14 cellular contexts compared by ENCODE assay signal in the genomic region with DNA sequence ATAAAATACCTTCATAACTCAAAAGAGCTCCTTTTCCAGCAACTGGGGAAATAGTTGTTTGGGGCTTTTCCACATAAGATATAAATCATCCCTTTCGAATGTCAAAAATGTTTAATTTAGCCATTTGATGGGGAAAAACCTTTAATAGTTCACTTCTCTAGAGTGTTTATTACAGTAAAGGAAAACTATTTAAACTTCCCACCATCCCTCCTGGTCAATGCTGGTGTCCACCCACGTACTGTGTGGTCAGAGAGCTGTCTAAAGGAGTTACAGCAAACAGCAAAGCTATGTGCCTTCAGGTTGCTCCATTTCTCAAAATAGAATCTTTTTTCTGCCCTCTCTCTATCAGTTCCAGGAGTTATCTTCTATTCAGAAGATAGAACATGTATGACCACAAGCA. TPM values are rescaled to one million over a fixed set of nuclear protein-coding genes. Genes with fewer than 3 reads are reported as not detected.
DNase-seq lines count a peak whose midpoint lies in the region; ATAC-seq and TF ChIP-seq lines count a peak whose summit lies in the region.
"Had no signal": no experiment of that assay in that cellular context is flagged by ENCODE, and none has a peak within 500 bp of the region (broad histone marks: within the 10 kb centered on the region; RNA-seq: fewer than 3 reads in every experiment).

No MANE protein-coding gene starts in this region.

- CTCF ChIA-PET in CD8-positive, alpha-beta memory T cell (lab: Charles Lee) = no interaction called here

- no peak for TF ChIP-seq CTCF in neural progenitor cell (IDR thresholded peaks at IDR 0.05)

- H2AFZ ChIP-seq in neural progenitor cell (replicated peaks) = no peak overlapping the region

- H3K36me3 Mint-ChIP-seq in CD8-positive, alpha-beta memory T cell = peaks cover 0 to 20% (median 0%) of the 10 kb centered on the region in 3 donors
- H3K36me3 Mint-ChIP-seq in dendritic cell treated with granulocyte-macrophage colony-stimulating factor and Interleukin-4, amounts not matched to agents 40 ng/mL and 50 ng/mL, for 4 days (ENCODE audit: low read depth) = peaks cover 16% of the 10 kb centered on the region
- peaks cover 43% of the 10 kb centered on the region for H3K36me3 Mint-ChIP-seq in neural progenitor cell

- no peaks in the 10 kb centered on the region for H3K27me3 ChIP-seq in CD8-positive, alpha-beta memory T cell (ENCODE audit: insufficient read depth, low read length, poor library complexity, severe bottlenecking)
- no peaks in the 10 kb centered on the region for H3K27me3 ChIP-seq in neural progenitor cell

- H3K4me3 Mint-ChIP-seq in CD8-positive, alpha-beta memory T cell = peak overlapping the region in 3 of 7 donors; percentile 8 to 52 (median 28)
- no peak overlapping the region for H3K4me3 Mint-ChIP-seq in dendritic cell treated with granulocyte-macrophage colony-stimulating factor and Interleukin-4, amounts not matched to agents 40 ng/mL and 50 ng/mL, for 4 days
- no peak overlapping the region for H3K4me3 Mint-ChIP-seq in neural progenitor cell
- H3K4me3 Mint-ChIP-seq: activated CD4-positive, alpha-beta memory T cell treated with anti-CD3 and anti-CD28 coated beads, Interleukin-2, amount 10 ng/mL, durations not matched to agents 7 days and 5 days had no signal

- H3K4me1 Mint-ChIP-seq in CD8-positive, alpha-beta memory T cell = peaks cover 85 to 95% (median 94%) of the 10 kb centered on the region in 3 donors
- H3K4me1 Mint-ChIP-seq in dendritic cell treated with granulocyte-macrophage colony-stimulating factor and Interleukin-4, amounts not matched to agents 40 ng/mL and 50 ng/mL, for 4 days (ENCODE audit: low read depth) = peaks cover 78% of the 10 kb centered on the region
- peaks cover 11% of the 10 kb centered on the region for H3K4me1 Mint-ChIP-seq in neural progenitor cell

- H3K9me3 Mint-ChIP-seq in CD8-positive, alpha-beta memory T cell = no peaks in the 10 kb centered on the region
- no peaks in the 10 kb centered on the region for H3K9me3 Mint-ChIP-seq in dendritic cell treated with granulocyte-macrophage colony-stimulating factor and Interleukin-4, amounts not matched to agents 40 ng/mL and 50 ng/mL, for 4 days
- H3K9me3 Mint-ChIP-seq in neural progenitor cell = peaks cover 10% of the 10 kb centered on the region
- H3K9me3 Mint-ChIP-seq: activated CD4-positive, alpha-beta memory T cell treated with anti-CD3 and anti-CD28 coated beads, Interleukin-2, amount 10 ng/mL, durations not matched to agents 7 days and 5 days had no signal

- H3K4me3 ChIP-seq in CD8-positive, alpha-beta memory T cell (ENCODE audit: low read length) = no peak overlapping the region
- H3K4me3 ChIP-seq in neural progenitor cell = no peak overlapping the region
- H3K4me3 ChIP-seq: lung, skin epidermis had no signal

- H4K20me1 ChIP-seq in neural progenitor cell (ENCODE audit: low read depth) = peaks cover 100% of the 10 kb centered on the region

- no peak overlapping the region for H3K9ac ChIP-seq in neural progenitor cell

- DNase-seq in CD8-positive, alpha-beta memory T cell = no peak
- DNase-seq in LHCN-M2 (ENCODE audit: low read depth) (peak; percentile 50), neural progenitor cell (ENCODE audit: low spot score) (no peak)
- DNase-seq: activated CD4-positive, alpha-beta memory T cell treated with anti-CD3 and anti-CD28 coated beads, Interleukin-2, amount 10 ng/mL, durations not matched to agents 7 days and 5 days; aorta; DMS153; NCI-H69 had no signal

- H3F3A ChIP-seq in neural progenitor cell (ENCODE audit: low read depth) = peaks cover 4% of the 10 kb centered on the region

- peaks cover 100% of the 10 kb centered on the region for H3K79me2 ChIP-seq in neural progenitor cell (ENCODE audit: low read depth)

- intact Hi-C loops in dendritic cell treated with granulocyte-macrophage colony-stimulating factor and Interleukin-4, amounts not matched to agents 40 ng/mL and 50 ng/mL, for 4 days (cut with micrococcal nuclease) = no loop called here

- H3K9me3 ChIP-seq in CD8-positive, alpha-beta memory T cell (ENCODE audit: low read length) = no peaks in the 10 kb centered on the region
- H3K9me3 ChIP-seq in neural progenitor cell (ENCODE audit: low read depth) = no peaks in the 10 kb centered on the region

- peak overlapping the region in 7 of 8 donors; percentile 3 to 82 (median 37) for H3K27ac Mint-ChIP-seq in CD8-positive, alpha-beta memory T cell
- peak overlapping the region; percentile 25 for H3K27ac Mint-ChIP-seq in dendritic cell treated with granulocyte-macrophage colony-stimulating factor and Interleukin-4, amounts not matched to agents 40 ng/mL and 50 ng/mL, for 4 days
- no peak overlapping the region for H3K27ac Mint-ChIP-seq in neural progenitor cell

- POLR2A ChIA-PET in CD8-positive, alpha-beta memory T cell (lab: Charles Lee) = interaction anchor here (0.9 kb wide), 1 partner anchor 34 kb away, joined by 3 read pairs; a partner anchor contains a TSS

- H3K27me3 Mint-ChIP-seq in CD8-positive, alpha-beta memory T cell = no peaks in the 10 kb centered on the region
- H3K27me3 Mint-ChIP-seq in dendritic cell treated with granulocyte-macrophage colony-stimulating factor and Interleukin-4, amounts not matched to agents 40 ng/mL and 50 ng/mL, for 4 days = no peaks in the 10 kb centered on the region
- no peaks in the 10 kb centered on the region for H3K27me3 Mint-ChIP-seq in neural progenitor cell (ENCODE audit: insufficient read depth, low read depth)
- H3K27me3 Mint-ChIP-seq: activated CD4-positive, alpha-beta memory T cell treated with anti-CD3 and anti-CD28 coated beads, Interleukin-2, amount 10 ng/mL, durations not matched to agents 7 days and 5 days had no signal

- H3K4me1 ChIP-seq in CD8-positive, alpha-beta memory T cell (ENCODE audit: insufficient read depth, low read length) = peaks cover 98% of the 10 kb centered on the region
- H3K4me1 ChIP-seq in neural progenitor cell = peaks cover 13% of the 10 kb centered on the region

- no peak for ATAC-seq in HG02970 (IDR thresholded peaks at IDR 0.05; ENCODE audit: low FRiP score, unreplicated experiment)
- ATAC-seq in GM18520 (IDR thresholded peaks at IDR 0.05; ENCODE audit: unreplicated experiment) = no peak
- ATAC-seq in HG02798 (IDR thresholded peaks at IDR 0.05; ENCODE audit: poor library complexity, unreplicated experiment) = no peak
- ATAC-seq in HG03432 (IDR thresholded peaks at IDR 0.05; ENCODE audit: unreplicated experiment) = no peak

- H3K36me3 ChIP-seq in CD8-positive, alpha-beta memory T cell (ENCODE audit: insufficient read depth, low read length) = no peaks in the 10 kb centered on the region
- H3K36me3 ChIP-seq in neural progenitor cell = no peaks in the 10 kb centered on the region

- H3K4me2 ChIP-seq in neural progenitor cell = no peak overlapping the region

- no peak overlapping the region for H3K27ac ChIP-seq in CD8-positive, alpha-beta memory T cell (ENCODE audit: low read depth, low read length)
- peak overlapping the region; percentile 8 for H3K27ac ChIP-seq in neural progenitor cell

RNA-seq across cellular contexts. Expression of a gene that starts 33.5 kb away (rescaled TPM):
- total RNA-seq in CD8-positive, alpha-beta memory T cell = 10 to 100 TPM; 69.2 to 70.7 TPM
- polyA plus RNA-seq in CD8-positive, alpha-beta memory T cell = 20.9 TPM
- 16.5 and 26.3 TPM in 2 replicates for total RNA-seq in LHCN-M2 (2014; rRNA removed)
- 7.6 TPM for polyA plus RNA-seq in LHCN-M2 (2012)
- total RNA-seq in neural progenitor cell (ENCODE audit: low replicate concordance) = 114 and 136 TPM in 2 replicates
